Comparison of ENCODE assay signal across 22 cellular contexts in genomic region chr3:10933021-10933420, GRCh38. TPM values are rescaled to one million over a fixed set of nuclear protein-coding genes. Genes with fewer than 3 reads are reported as not detected.
"Had no signal": no experiment of that assay in that cellular context is flagged by ENCODE, and none has a peak within 500 bp of the region (broad histone marks: within the 10 kb centered on the region; RNA-seq: fewer than 3 reads in every experiment).

No MANE protein-coding gene starts in this region.

- H3K27me3 Mint-ChIP-seq: activated naive CD8-positive, alpha-beta T cell had no signal

- H3K36me3 ChIP-seq: gastrocnemius medialis, left ventricle myocardium inferior, tibial artery had no signal

- H3K27me3 ChIP-seq: dorsolateral prefrontal cortex, gastrocnemius medialis had no signal

- H3K4me1 ChIP-seq: gastrocnemius medialis, left ventricle myocardium inferior, parathyroid adenoma had no signal

- H3K27ac Mint-ChIP-seq: activated naive CD8-positive, alpha-beta T cell; naive thymus-derived CD4-positive, alpha-beta T cell had no signal

- H3K9me3 ChIP-seq: gastrocnemius medialis, left ventricle myocardium inferior, mucosa of descending colon, tibial artery had no signal

- H3K4me3 Mint-ChIP-seq: activated naive CD8-positive, alpha-beta T cell; naive thymus-derived CD4-positive, alpha-beta T cell had no signal

- H3K9ac ChIP-seq: parathyroid adenoma had no signal

- H3K4me1 Mint-ChIP-seq: naive thymus-derived CD4-positive, alpha-beta T cell had no signal

- DNase-seq: activated CD4-positive, CD25-positive, alpha-beta regulatory T cell treated with anti-CD3 and anti-CD28 coated beads, Interleukin-2, amount 50 U/mL, for 72 hours; activated CD8-positive, alpha-beta memory T cell treated with anti-CD3 and anti-CD28 coated beads for 24 hours; activated CD8-positive, alpha-beta memory T cell treated with anti-CD3 and anti-CD28 coated beads, Interleukin-2, amount 50 U/mL, for 48 hours; activated gamma-delta T cell treated with Interleukin-2 at 50 U/mL for 16 hours; activated T-cell treated with anti-CD3 and anti-CD28 coated beads, Interleukin-2, amount 50 U/mL, for 48 hours; caudate nucleus; gastrocnemius medialis; left ventricle myocardium inferior; mesenchymal stem cell; mucosa of descending colon; naive thymus-derived CD4-positive, alpha-beta T cell; stimulated activated CD4-positive, alpha-beta T cell treated with anti-CD3 and anti-CD28 coated beads, Interleukin-2, amount 100 ng/mL, for 24 hours; stimulated activated naive CD4-positive, alpha-beta T cell treated with Interleukin-2 at 50 U/mL for 16 hours; substantia nigra; SW 1271; T-helper 2 cell had no signal

- H2AFZ ChIP-seq: parathyroid adenoma had no signal

- H3K36me3 Mint-ChIP-seq: activated naive CD8-positive, alpha-beta T cell; naive thymus-derived CD4-positive, alpha-beta T cell had no signal

- ATAC-seq: gastrocnemius medialis; mucosa of descending colon; naive thymus-derived CD4-positive, alpha-beta T cell had no signal

- H3K4me3 ChIP-seq: dorsolateral prefrontal cortex, gastrocnemius medialis, left ventricle myocardium inferior, mucosa of descending colon, tibial artery had no signal

- H3K27ac ChIP-seq: gastrocnemius medialis, parathyroid adenoma, tibial artery, VCaP had no signal

RNA-seq across cellular contexts. Expression of gene SLC6A1, which starts 59.5 kb away (rescaled TPM):
- total RNA-seq: kidney epithelial cell; naive thymus-derived CD4-positive, alpha-beta T cell had no signal
- polyA plus RNA-seq: naive thymus-derived CD4-positive, alpha-beta T cell had no signal
